11 cellular contexts compared by ENCODE assay signal in genomic region chr7:45663167-45663921, GRCh38.
DNase-seq lines count a peak whose midpoint lies in the region; ATAC-seq, FAIRE-seq and TF ChIP-seq lines count a peak whose summit lies in the region.
"Had no signal": no experiment of that assay in that cellular context is flagged by ENCODE, and none has a peak within 500 bp of the region (broad histone marks: within the 10 kb centered on the region; RNA-seq: fewer than 3 reads in every experiment).

No MANE protein-coding gene starts in this region.

- H3K9ac ChIP-seq in PC-3 (ENCODE audit: low read length) = no peak overlapping the region
- H3K9ac ChIP-seq: BLaER1 treated with 17β-estradiol and CSF1 and Interleukin-3, amounts not matched to agents 10 nM and 100 nM had no signal

- no peak for FAIRE-seq in pancreas (lab: Jason Lieb, UNC)

- POLR2A ChIA-PET in PC-3 (lab: Charles Lee; ENCODE audit: unreplicated experiment) = no interaction called here

- no peak overlapping the region for H3K4me2 ChIP-seq in PC-3 (ENCODE audit: low read length)
- H3K4me2 ChIP-seq: BLaER1 treated with 17β-estradiol and CSF1 and Interleukin-3, amounts not matched to agents 10 nM and 100 nM had no signal

- H2AFZ ChIP-seq in PC-3 (ENCODE audit: low read length) = no peak overlapping the region

- peak; percentile 64 for ATAC-seq in PC-3
- peak; percentile 52 for ATAC-seq in esophagus mucosa
- ATAC-seq in pancreas = peak; percentile 66 to 97 (median 84)
- ATAC-seq in HG03432 (IDR thresholded peaks at IDR 0.05; ENCODE audit: unreplicated experiment) = no peak
- ATAC-seq: naive thymus-derived CD4-positive, alpha-beta T cell had no signal

- DNase-seq in NCI-H82 (lab: John Stamatoyannopoulos, UW) = peak; percentile 16
- DNase-seq in NCI-H82 treated with DMSO at 0.1 percent for 48 hours (lab: John Stamatoyannopoulos, UW; ENCODE audit: unreplicated experiment) = no peak
- peak; percentile 32 for DNase-seq in PC-3
- peak in 4 of 6 donors; percentile 23 to 84 (median 50) for DNase-seq in pancreas
- no peak for DNase-seq in NCI-H345 treated with DMSO at 0.1 percent for 48 hours (lab: John Stamatoyannopoulos, UW; ENCODE audit: unreplicated experiment)
- DNase-seq in 8988T = no peak
- DNase-seq: activated B cell treated with CpG ODN at 0.5 μM for 24 hours had no signal

- H3K36me3 ChIP-seq in PC-3 (ENCODE audit: low read depth, low read length) (no peaks in the 10 kb centered on the region), pancreas (no peaks in the 10 kb centered on the region)
- H3K36me3 ChIP-seq: BLaER1 treated with 17β-estradiol and CSF1 and Interleukin-3, amounts not matched to agents 10 nM and 100 nM had no signal

- H3F3A ChIP-seq in PC-3 (ENCODE audit: low read length, unreplicated experiment) = no peaks in the 10 kb centered on the region

- BruUV-seq in PC-3 (replicated peaks; lab: Mats Ljungman, UMichigan) = no TSS peak

- no peaks in the 10 kb centered on the region for H3K9me2 ChIP-seq in PC-3 (replicated peaks; ENCODE audit: low read length)

- H3K4me1 ChIP-seq in PC-3 (ENCODE audit: insufficient read depth, low read length) (no peaks in the 10 kb centered on the region), pancreas (no peaks in the 10 kb centered on the region)

- H3K27ac ChIP-seq in PC-3 (ENCODE audit: low read length) = no peak overlapping the region
- no peak overlapping the region for H3K27ac ChIP-seq in pancreas
- H3K27ac ChIP-seq: BLaER1 treated with 17β-estradiol and CSF1 and Interleukin-3, amounts not matched to agents 10 nM and 100 nM had no signal

- H4K20me1 ChIP-seq in PC-3 (ENCODE audit: low read length) = no peaks in the 10 kb centered on the region
- H4K20me1 ChIP-seq: BLaER1 treated with 17β-estradiol and CSF1 and Interleukin-3, amounts not matched to agents 10 nM and 100 nM had no signal

- intact Hi-C loops in PC-3 (cut with micrococcal nuclease) (loop anchor here (1.0 to 5.0 kb wide), 2 partner anchors 191 to 511 kb away; no protein-coding TSS in a partner anchor), pancreas (cut with DNase I) (loop anchor here in 1 of 3 donors (10.0 kb wide), 1 partner anchor 191 kb away; no protein-coding TSS in a partner anchor)

- H3K79me2 ChIP-seq in PC-3 (ENCODE audit: low read length) = no peaks in the 10 kb centered on the region

- H3K27me3 ChIP-seq in PC-3 (ENCODE audit: low read length) (no peaks in the 10 kb centered on the region), pancreas (no peaks in the 10 kb centered on the region)
- H3K27me3 ChIP-seq: BLaER1 treated with 17β-estradiol and CSF1 and Interleukin-3, amounts not matched to agents 10 nM and 100 nM had no signal

- no peak overlapping the region for H3K4me3 ChIP-seq in PC-3 (ENCODE audit: low read length)
- H3K4me3 ChIP-seq in pancreas = no peak overlapping the region
- H3K4me3 ChIP-seq: BLaER1 treated with 17β-estradiol and CSF1 and Interleukin-3, amounts not matched to agents 10 nM and 100 nM had no signal

- H3K9me3 ChIP-seq in PC-3 (ENCODE audit: low read length) = no peaks in the 10 kb centered on the region
- no peaks in the 10 kb centered on the region for H3K9me3 ChIP-seq in pancreas
- H3K9me3 ChIP-seq: BLaER1 treated with 17β-estradiol and CSF1 and Interleukin-3, amounts not matched to agents 10 nM and 100 nM had no signal

- CTCF ChIA-PET in PC-3 (lab: Charles Lee) = interaction anchor here (0.5 to 1.0 kb wide), 2 partner anchors 10 to 72 kb away, joined by 3 read pairs; no protein-coding TSS in a partner anchor

- WGBS in pancreas, 2 donors = 67 to 72% methylated on average over 20 of the region's 20 CpGs

- TF ChIP-seq CTCF in PC-3 (conservative IDR thresholded peaks at IDR 0.05; ENCODE audit: low read depth, low read length) (peak; percentile 65), pancreas (IDR thresholded peaks at IDR 0.05) (peak; percentile 46 to 62 (median 58))

Comparison
In these comparisons a context has a peak if more than half of its experiments do, and no peak if none do; other contexts are left out.
1. DNase-seq: peak in NCI-H82 (single experiment), PC-3 (single experiment) and pancreas (4 of 6); none in NCI-H82 treated with DMSO at 0.1 percent for 48 hours (single experiment), NCI-H345 treated with DMSO at 0.1 percent for 48 hours (single experiment) and 8988T (single experiment).